ENCODE assay signal across 18 cellular contexts in genomic region chr11:11992257-11992690, GRCh38. TPM values are rescaled to one million over a fixed set of nuclear protein-coding genes. Genes with fewer than 3 reads are reported as not detected.
DNase-seq lines count a peak whose midpoint lies in the region; ATAC-seq, FAIRE-seq and TF ChIP-seq lines count a peak whose summit lies in the region.
"Had no signal": no experiment of that assay in that cellular context is flagged by ENCODE, and none has a peak within 500 bp of the region (broad histone marks: within the 10 kb centered on the region; RNA-seq: fewer than 3 reads in every experiment).

No MANE protein-coding gene starts in this region.

- 72 to 83% methylated on average over 3 of the region's 3 CpGs for WGBS in lung, 2 donors
- no CpG with 5 or more reads among the region's 3 CpGs for WGBS in H9 (ENCODE audit: extremely low coverage, insufficient read length, low lambda C conversion rate)

- H3K4me1 ChIP-seq in lung (ENCODE audit: control insufficient read depth in 2 of 2, insufficient read depth in 2 of 2, low read length in 2 of 2) (peaks cover 8 to 11% of the 10 kb centered on the region in 2 donors), H9 (ENCODE audit: insufficient read depth, low read length) (no peaks in the 10 kb centered on the region)
- H3K4me1 ChIP-seq: colonic mucosa had no signal

- H3K4me1 Mint-ChIP-seq in H9: peaks cover 12 to 15% of the 10 kb centered on the region in 2 experiments

- H2BK5ac ChIP-seq in H9 (ENCODE audit: insufficient read length, low read length): no peak overlapping the region

- H3K4me2 ChIP-seq in H9 (ENCODE audit: insufficient read depth, insufficient read length, low read length): no peak overlapping the region

- peak; percentile 40 for FAIRE-seq in RCC 7860 (lab: Jason Lieb, UNC)
- FAIRE-seq: islet of Langerhans had no signal

- H2BK12ac ChIP-seq in H9 (ENCODE audit: insufficient read length, low read depth, low read length): no peak overlapping the region

- H3K9me3 ChIP-seq in lung (ENCODE audit: control insufficient read depth in 2 of 2, insufficient read depth in 1 of 2, low read length in 1 of 2) (peaks cover 0 to 2% of the 10 kb centered on the region in 2 donors), H9 (ENCODE audit: control insufficient read depth, low read depth, low read length) (no peaks in the 10 kb centered on the region)
- H3K9me3 ChIP-seq: BE2C, colonic mucosa had no signal

- no peak overlapping the region for H4K5ac ChIP-seq in H9 (ENCODE audit: insufficient read length, low read depth, low read length)

- H2AFZ ChIP-seq in H9 (ENCODE audit: low read length): no peak overlapping the region

- H3K23me2 ChIP-seq in H9 (ENCODE audit: insufficient read length, low read depth, low read length, poor library complexity, severe bottlenecking): no peaks in the 10 kb centered on the region

- no peak overlapping the region for H2BK20ac ChIP-seq in H9 (ENCODE audit: low read depth, low read length, poor library complexity, severe bottlenecking)

- no peaks in the 10 kb centered on the region for H3K79me1 ChIP-seq in H9 (ENCODE audit: insufficient read depth, low read depth, low read length, poor library complexity, severe bottlenecking)

- ATAC-seq in lung (ENCODE audit: insufficient read depth, low FRiP score): peak; percentile 49

- no peaks in the 10 kb centered on the region; a peak in 1 of 5 replicates for H3K9me3 Mint-ChIP-seq in H9

- H3K27me3 ChIP-seq in lung (ENCODE audit: control insufficient read depth, insufficient read depth) (no peaks in the 10 kb centered on the region), H9 (ENCODE audit: insufficient read depth, low read length) (no peaks in the 10 kb centered on the region)
- H3K27me3 ChIP-seq: BE2C, colonic mucosa had no signal

- no peak overlapping the region for H3K4me3 ChIP-seq in epithelial cell of esophagus (ENCODE audit: low read length)
- no peak overlapping the region for H3K4me3 ChIP-seq in lung
- H3K4me3 ChIP-seq: colonic mucosa had no signal

- no peak overlapping the region for H3K23ac ChIP-seq in H9 (ENCODE audit: insufficient read length, low read depth, low read length)

- no peak overlapping the region for H3K27ac Mint-ChIP-seq in H9

- no peak overlapping the region for H4K91ac ChIP-seq in H9 (ENCODE audit: insufficient read length, low read depth, low read length)

- H3K36me3 ChIP-seq in lung (ENCODE audit: control insufficient read depth in 2 of 2, insufficient read depth in 2 of 2, low read length in 2 of 2): no peaks in the 10 kb centered on the region
- H3K36me3 ChIP-seq: BE2C, colonic mucosa had no signal

- no peak overlapping the region for H3T11ph ChIP-seq in H9 (ENCODE audit: low read length)

- no peak overlapping the region for H4K8ac ChIP-seq in H9 (replicated peaks; ENCODE audit: insufficient read length, low read depth, low read length)

- H3K27me3 Mint-ChIP-seq in H9 (ENCODE audit: low read depth): no peaks in the 10 kb centered on the region

- peaks cover 5 to 12% (median 6%) of the 10 kb centered on the region in 3 experiments; a peak in 6 of 7 replicates for H3K36me3 Mint-ChIP-seq in H9 (ENCODE audit: insufficient read depth in 1 of 3, low read depth in 3 of 3)

- no peak overlapping the region for H3K18ac ChIP-seq in H9 (ENCODE audit: insufficient read length, low read depth, low read length)

- H3K4ac ChIP-seq in H9 (ENCODE audit: low read depth, low read length): no peak overlapping the region

- H3K27ac ChIP-seq in lung (ENCODE audit: low read depth in 1 of 2, low read length in 1 of 2) (peak overlapping the region in 1 of 2 donors; percentile 45), H9 (ENCODE audit: insufficient read length, low read depth, low read length) (no peak overlapping the region)
- H3K27ac ChIP-seq: colonic mucosa had no signal

- H2BK15ac ChIP-seq in H9 (ENCODE audit: low read depth, low read length): no peak overlapping the region

- no peak overlapping the region for H2BK120ac ChIP-seq in H9 (ENCODE audit: low read depth, low read length, poor library complexity, severe bottlenecking)

- no peaks in the 10 kb centered on the region for H3K79me2 ChIP-seq in H9 (ENCODE audit: insufficient read depth, low read length)

- no peak overlapping the region for H3K4me3 Mint-ChIP-seq in H9

- H3K56ac ChIP-seq in H9 (ENCODE audit: insufficient read length, low read depth, low read length): no peak overlapping the region

- no peak overlapping the region for H3K14ac ChIP-seq in H9 (ENCODE audit: insufficient read depth, low read length)

- TF ChIP-seq CTCF in epithelial cell of esophagus (IDR thresholded peaks at IDR 0.05; ENCODE audit: insufficient read depth, low read depth, low read length, missing control alignments) (no peak), lung (IDR thresholded peaks at IDR 0.05; ENCODE audit: control extremely low read depth, extremely low read depth) (no peak), H9 (conservative IDR thresholded peaks at IDR 0.05) (no peak)

- DNase-seq in EL: peak; percentile 75
- peak; percentile 50 for DNase-seq in RCC 7860 (ENCODE audit: low spot score)
- DNase-seq in epithelial cell of esophagus (ENCODE audit: low read depth): peak; percentile 66
- DNase-seq in lung (ENCODE audit: low spot score): no peak
- DNase-seq in NCI-H2227 treated with DMSO at 0.1 percent for 48 hours (lab: John Stamatoyannopoulos, UW): no peak
- no peak for DNase-seq in NCI-H524 treated with DMSO at 0.1 percent for 48 hours (lab: John Stamatoyannopoulos, UW)
- DNase-seq in H9: no peak
- no peak for DNase-seq in LoVo (ENCODE audit: low spot score)
- DNase-seq: activated CD4-positive, alpha-beta T cell treated with anti-CD3 and anti-CD28 coated beads for 48 hours; activated gamma-delta T cell treated with Interleukin-2 at 50 U/mL for 16 hours; BE2C; colonic mucosa; GDM1; NCI-H1417; stimulated activated CD4-positive, alpha-beta T cell treated with anti-CD3 and anti-CD28 coated beads, Interleukin-2, amount 100 ng/mL, for 24 hours; stimulated activated naive CD4-positive, alpha-beta T cell; T-helper 1 cell had no signal

- H4K20me1 ChIP-seq in H9 (ENCODE audit: control insufficient read depth, insufficient read depth, insufficient read length): no peaks in the 10 kb centered on the region

- no peak overlapping the region for H3K9ac ChIP-seq in H9 (ENCODE audit: extremely low read depth, insufficient read length, low read length)

- H2AK5ac ChIP-seq in H9 (ENCODE audit: insufficient read length, low read length): no peak overlapping the region

RNA-seq across cellular contexts. Expression of gene DKK3, which starts 16.2 kb away (rescaled TPM):
- total RNA-seq in lung (100 to 1,000 TPM; 115 to 121 TPM), H9 (2021) (16.2 and 17.1 TPM in 2 replicates)
- 10 to 100 TPM; 45.3 to 74.4 TPM for polyA plus RNA-seq in lung

Comparison
In these comparisons a context has a peak if more than half of its experiments do, and no peak if none do; other contexts are left out.
1. DNase-seq: peak in EL (single experiment), RCC 7860 (single experiment) and epithelial cell of esophagus (single experiment); none in lung (single experiment), NCI-H2227 treated with DMSO at 0.1 percent for 48 hours (single experiment), NCI-H524 treated with DMSO at 0.1 percent for 48 hours (single experiment), H9 (single experiment) and LoVo (single experiment).